In the genomic region with DNA sequence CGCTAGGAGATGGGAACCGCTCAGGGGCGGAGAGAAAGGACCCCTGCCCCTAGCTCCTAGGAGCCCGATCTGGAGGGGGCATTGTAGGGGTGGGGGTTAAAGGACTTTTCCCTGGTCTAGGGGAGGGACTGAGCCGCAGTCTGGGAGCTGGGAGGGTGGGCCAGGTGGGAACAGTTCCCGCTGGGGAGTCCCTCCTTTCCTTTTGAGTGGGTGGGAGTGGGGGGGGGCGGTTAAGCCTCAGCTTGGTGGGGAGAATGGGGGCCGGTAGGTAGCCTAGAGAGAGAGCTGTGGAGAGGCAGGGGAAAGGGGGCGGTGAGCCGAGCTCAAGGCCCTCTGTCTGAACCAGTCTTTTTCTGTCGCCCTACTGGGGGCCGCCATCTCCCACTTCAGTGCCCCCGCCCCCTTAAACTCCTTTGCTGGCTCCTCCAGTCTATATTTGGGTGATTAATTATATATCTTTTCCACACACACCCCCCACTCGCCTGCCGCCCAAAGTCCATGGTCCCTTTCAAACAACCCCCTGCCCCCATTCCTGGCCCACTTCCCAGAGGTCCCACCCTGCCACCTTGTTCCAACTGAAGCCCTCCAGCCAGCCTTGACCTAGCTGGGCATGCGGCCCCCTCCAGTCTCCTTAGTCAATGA, we compare ENCODE assay signal across 8 cellular contexts.
DNase-seq lines count a peak whose midpoint lies in the region; ATAC-seq and TF ChIP-seq lines count a peak whose summit lies in the region.

No MANE protein-coding gene starts in this region.

- H3K4me3 ChIP-seq in ACC112 (ENCODE audit: low read depth, low read length) (peak overlapping the region; percentile 87), cardiac fibroblast (replicated peaks in 1 of 2; ENCODE audit: low read depth in 2 of 2, low read length in 2 of 2) (peak overlapping the region; percentile 77 to 80), muscle layer of duodenum (ENCODE audit: low read depth in 1 of 2, low read length in 2 of 2) (peak overlapping the region; percentile 48 to 60)

- H3K27ac ChIP-seq in ACC112 (ENCODE audit: low read depth, low read length): no peak overlapping the region
- H3K27ac ChIP-seq in muscle layer of duodenum (ENCODE audit: low read length): no peak overlapping the region

- H3K4me1 ChIP-seq in ACC112 (ENCODE audit: control insufficient read depth, insufficient read depth, low read length, unreplicated experiment) (peaks cover 6% of the 10 kb centered on the region), muscle layer of duodenum (ENCODE audit: control insufficient read depth in 1 of 2, insufficient read depth in 2 of 2, low read length in 2 of 2) (peaks cover 3 to 14% of the 10 kb centered on the region in 2 donors)

- no peaks in the 10 kb centered on the region for H3K9me3 ChIP-seq in muscle layer of duodenum (ENCODE audit: control insufficient read depth in 1 of 2, low read length in 2 of 2)

- no peaks in the 10 kb centered on the region for H3K27me3 ChIP-seq in ACC112 (ENCODE audit: insufficient read depth, low read length)
- H3K27me3 ChIP-seq in muscle layer of duodenum (ENCODE audit: low read depth, low read length): no peaks in the 10 kb centered on the region

- no peak for TF ChIP-seq CTCF in cardiac fibroblast (IDR thresholded peaks at IDR 0.05; ENCODE audit: low read depth, low read length)

- H3K79me2 ChIP-seq in ACC112 (ENCODE audit: control insufficient read depth, insufficient read depth, low read length, unreplicated experiment): peaks cover 19% of the 10 kb centered on the region

- H3K36me3 ChIP-seq in ACC112 (ENCODE audit: insufficient read depth, low read length) (no peaks in the 10 kb centered on the region), muscle layer of duodenum (ENCODE audit: control insufficient read depth in 1 of 2, insufficient read depth in 2 of 2, low read length in 2 of 2) (no peaks in the 10 kb centered on the region)

- no peak overlapping the region for H2AFZ ChIP-seq in ACC112 (ENCODE audit: low read length, unreplicated experiment)

- ATAC-seq in HG02678 (IDR thresholded peaks at IDR 0.05; ENCODE audit: unreplicated experiment) (no peak), HG03025 (IDR thresholded peaks at IDR 0.05; ENCODE audit: low FRiP score, unreplicated experiment) (no peak)

- peak; percentile 11 for DNase-seq in HuH-7.5 (ENCODE audit: low spot score)
- DNase-seq in cardiac fibroblast (ENCODE audit: low read depth in 2 of 2): no peak
- DNase-seq in activated gamma-delta T cell treated with Interleukin-2 at 50 U/mL for 16 hours: no peak
- DNase-seq in NCI-H187 (lab: John Stamatoyannopoulos, UW): no peak
